ENCODE assay signal across 1 cellular context in genomic region chr18:11689031-11689971, GRCh38.
TF ChIP-seq lines count a peak whose summit lies in the region.

Gene GNAL (plus strand): TSS chr18:11689264. CDS start chr18:11689564, 300 bp downstream.

TF ChIP-seq in IMR-90, 13 proteins besides CTCF, POLR2A, EP300 and RAD21 (continued from another document):
- TF ChIP-seq SMC3 (IDR thresholded peaks at IDR 0.05; ENCODE audit: low read depth, low read length) (peak; percentile 21; the same call in 1 of the 2 replicates), MAZ (IDR thresholded peaks at IDR 0.05; ENCODE audit: borderline replicate concordance, low read depth, low read length) (peak; percentile 46; the same call in 1 of the 2 replicates), RCOR1 (IDR thresholded peaks at IDR 0.05; ENCODE audit: insufficient replicate concordance, low read length) (peak; percentile 37), CHD1 (IDR thresholded peaks at IDR 0.05; ENCODE audit: low read depth, low read length) (no peak), BHLHE40 (IDR thresholded peaks at IDR 0.05; ENCODE audit: low read depth, low read length) (no peak), FOS (IDR thresholded peaks at IDR 0.05; ENCODE audit: low read depth, low read length) (no peak), NFE2L2 (IDR thresholded peaks at IDR 0.05; ENCODE audit: low read depth, low read length) (peak; percentile 52; the same call in 1 of the 2 replicates), MAFK (IDR thresholded peaks at IDR 0.05; ENCODE audit: low read depth, low read length) (peak; percentile 91), MXI1 (IDR thresholded peaks at IDR 0.05; ENCODE audit: borderline replicate concordance, low read depth, low read length) (no peak), CEBPB (IDR thresholded peaks at IDR 0.05; ENCODE audit: low read depth, low read length) (no peak)
